17 cellular contexts compared by ENCODE assay signal in the genomic region with DNA sequence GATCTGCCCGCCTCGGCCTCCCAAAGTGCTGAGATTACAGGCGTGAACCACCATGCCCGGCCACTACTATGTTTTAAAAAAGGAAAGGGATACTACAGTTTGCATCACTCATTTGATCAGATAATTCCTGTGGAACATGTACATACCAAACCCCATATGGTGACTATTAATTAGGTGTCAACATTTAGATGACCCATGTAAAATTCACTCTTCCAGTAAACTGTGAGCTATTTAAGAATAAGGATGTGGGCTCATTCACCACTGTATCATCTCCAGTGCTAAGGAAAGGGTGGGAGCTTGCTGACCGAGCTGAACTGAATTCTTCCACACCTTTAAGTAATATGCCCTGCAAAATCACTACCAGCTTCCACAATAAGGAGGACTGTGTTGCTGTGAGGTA.
DNase-seq lines count a peak whose midpoint lies in the region; ATAC-seq and TF ChIP-seq lines count a peak whose summit lies in the region.
"Had no signal": no experiment of that assay in that cellular context is flagged by ENCODE, and none has a peak within 500 bp of the region (broad histone marks: within the 10 kb centered on the region; RNA-seq: fewer than 3 reads in every experiment).

No MANE protein-coding gene starts in this region.

- H3K9me3 ChIP-seq in GM23248 (ENCODE audit: low read depth) = no peaks in the 10 kb centered on the region
- no peaks in the 10 kb centered on the region for H3K9me3 ChIP-seq in fibroblast of lung (ENCODE audit: control insufficient read depth, insufficient read depth, low read depth, low read length)
- H3K9me3 ChIP-seq: A549, BLaER1 had no signal

- H2AFZ ChIP-seq in GM23248 (no peak overlapping the region), fibroblast of lung (ENCODE audit: low read length) (no peak overlapping the region)
- H2AFZ ChIP-seq: GM23338 had no signal

- H3K4me3 ChIP-seq in GM23248 (no peak overlapping the region), astrocyte of the cerebellum (ENCODE audit: low read depth, low read length) (no peak overlapping the region), fibroblast of lung (replicated peaks in 1 of 4; ENCODE audit: control extremely low read depth in 1 of 4, insufficient read depth in 1 of 4, low read depth in 3 of 4, low read length in 4 of 4) (no peak overlapping the region)
- H3K4me3 ChIP-seq: A549, BLaER1, GM23338 had no signal

- whole genome bisulfite sequencing in GM23248 (ENCODE audit: low coverage in 1 of 2, low lambda C conversion rate in 2 of 2, missing lambda C conversion rate in 2 of 2), 2 experiments = 81 to 86% methylated on average over 5 of the region's 5 CpGs

- TF ChIP-seq CTCF in astrocyte of the cerebellum (IDR thresholded peaks at IDR 0.05; ENCODE audit: low read depth, low read length, missing control alignments) (no peak), fibroblast of lung (conservative IDR thresholded peaks at IDR 0.05 in 1 of 2, IDR thresholded peaks at IDR 0.05 in 1 of 2; ENCODE audit: low read depth in 1 of 2, low read length in 2 of 2) (no peak)

- H4K20me1 ChIP-seq in GM23248 (ENCODE audit: insufficient read depth) (no peaks in the 10 kb centered on the region), fibroblast of lung (ENCODE audit: control insufficient read depth, extremely low read depth, insufficient read depth, low read length) (no peaks in the 10 kb centered on the region)
- H4K20me1 ChIP-seq: BLaER1 had no signal

- no peaks in the 10 kb centered on the region for H3K36me3 ChIP-seq in GM23248 (ENCODE audit: low read depth)
- H3K36me3 ChIP-seq in fibroblast of lung (ENCODE audit: control insufficient read depth, insufficient read depth, low read length) = no peaks in the 10 kb centered on the region
- H3K36me3 ChIP-seq: BLaER1 had no signal

- H3K4me2 ChIP-seq in GM23248 (ENCODE audit: unreplicated experiment) = no peak overlapping the region
- H3K4me2 ChIP-seq in fibroblast of lung (ENCODE audit: extremely low read depth, insufficient read depth, low read length) = no peak overlapping the region
- H3K4me2 ChIP-seq: A549, BLaER1, GM23338, KMS-11 had no signal

- no peaks in the 10 kb centered on the region; the same call in 1 of the 2 replicates for H3K79me2 ChIP-seq in GM23248 (ENCODE audit: insufficient read depth)
- H3K79me2 ChIP-seq in fibroblast of lung (ENCODE audit: control insufficient read depth, insufficient read depth, low read length) = no peaks in the 10 kb centered on the region

- in situ Hi-C loops in GM23248 (cut with MboI) = no loop called here
- in situ Hi-C loops in astrocyte of the cerebellum (cut with HindIII; ENCODE audit: low sequenced_read_pairs) = no loop called here

- peaks cover 13% of the 10 kb centered on the region; the same call in 1 of the 2 replicates for H3F3A ChIP-seq in GM23248 (ENCODE audit: insufficient read depth)

- peak; percentile 12 for DNase-seq in GM23248
- peak; percentile 23 for DNase-seq in astrocyte of the cerebellum (ENCODE audit: low read depth)
- DNase-seq in fibroblast of lung (ENCODE audit: low read depth in 2 of 2) = peak; percentile 12 to 62
- DNase-seq in C1 segment of cervical spinal cord (lab: John Stamatoyannopoulos, UW) = no peak
- no peak for DNase-seq in stimulated activated CD4-positive, alpha-beta T cell treated with anti-CD3 and anti-CD28 coated beads, Interleukin-12 subunit alpha, Interleukin-12 subunit beta, amount 100 ng/mL, for 4 hours
- DNase-seq in Kasumi-1 (lab: John Stamatoyannopoulos, UW) = no peak
- DNase-seq: Calu3; CD8-positive, alpha-beta T cell; DMS79 treated with DMSO at 0.1 percent for 48 hours; EL; HFFc6 had no signal

- H3K27me3 ChIP-seq in GM23248 (replicated peaks; ENCODE audit: insufficient read depth) = no peaks in the 10 kb centered on the region
- H3K27me3 ChIP-seq in fibroblast of lung (ENCODE audit: control insufficient read depth, insufficient read depth, low read length) = no peaks in the 10 kb centered on the region
- H3K27me3 ChIP-seq: BLaER1 had no signal

- ATAC-seq in HG02884 (IDR thresholded peaks at IDR 0.05; ENCODE audit: unreplicated experiment) = no peak
- ATAC-seq: A549; CD8-positive, alpha-beta T cell; GM23338; HCT116 had no signal

- H3K9me2 ChIP-seq in GM23248 (ENCODE audit: insufficient read depth) = no peaks in the 10 kb centered on the region

- H3K4me1 ChIP-seq in GM23248 (ENCODE audit: insufficient read depth) (peaks cover 30% of the 10 kb centered on the region), fibroblast of lung (ENCODE audit: control insufficient read depth, extremely low read depth, insufficient read depth, low read length) (peaks cover 7% of the 10 kb centered on the region)
- H3K4me1 ChIP-seq: BLaER1 had no signal

- H3K9ac ChIP-seq in GM23248 = no peak overlapping the region
- no peak overlapping the region for H3K9ac ChIP-seq in fibroblast of lung (ENCODE audit: insufficient read depth, low read length)
- H3K9ac ChIP-seq: BLaER1, KMS-11 had no signal

- H3K27ac ChIP-seq in GM23248 (no peak overlapping the region), fibroblast of lung (ENCODE audit: insufficient read depth, low read length) (no peak overlapping the region)
- H3K27ac ChIP-seq: A549, BLaER1, KMS-11 had no signal

Comparison
In these comparisons a context has a peak if more than half of its experiments do, and no peak if none do; other contexts are left out.
1. DNase-seq: peak in GM23248 (single experiment), astrocyte of the cerebellum (single experiment) and fibroblast of lung (2 of 2); none in C1 segment of cervical spinal cord (0 of 14), stimulated activated CD4-positive, alpha-beta T cell treated with anti-CD3 and anti-CD28 coated beads, Interleukin-12 subunit alpha, Interleukin-12 subunit beta, amount 100 ng/mL, for 4 hours (single experiment) and Kasumi-1 (0 of 2).